In genomic region chr1:209805875-209806760, GRCh38 we compare ENCODE assay signal across 9 cellular contexts. TPM values are rescaled to one million over a fixed set of nuclear protein-coding genes. Genes with fewer than 3 reads are reported as not detected.
DNase-seq lines count a peak whose midpoint lies in the region; ATAC-seq, FAIRE-seq and TF ChIP-seq lines count a peak whose summit lies in the region.
"Had no signal": no experiment of that assay in that cellular context is flagged by ENCODE, and none has a peak within 500 bp of the region (broad histone marks: within the 10 kb centered on the region; RNA-seq: fewer than 3 reads in every experiment).

IRF6 (minus strand) TSS chr1:209806142; CDS start chr1:209801413, 4,729 bp downstream.

- peak; percentile 92 for ATAC-seq in HG02623 (IDR thresholded peaks at IDR 0.05; ENCODE audit: unreplicated experiment)

- H3K4me3 ChIP-seq in GM06990 (replicated peaks; ENCODE audit: low read depth, low read length) = 0 out of 2 replicates have a peak within 1 kb of the TSS, but pooled peaks have one; percentile 7
- H3K4me3 ChIP-seq in H1 (ENCODE audit: extremely low read depth in 1 of 4, insufficient read depth in 2 of 4, low read depth in 3 of 4, low read length in 4 of 4) = peak within 1 kb of the TSS; percentile 73 to 91 (median 80)
- H3K4me3 ChIP-seq in mesenchymal stem cell (ENCODE audit: insufficient read depth in 1 of 2, low read depth in 1 of 2, low read length in 2 of 2) = peak within 1 kb of the TSS; percentile 56 to 70

- H3K9me3 ChIP-seq in H1 (ENCODE audit: insufficient read depth in 2 of 2, low read depth in 1 of 2, low read length in 1 of 2) (no peaks in the 10 kb centered on the region), mesenchymal stem cell (ENCODE audit: control insufficient read depth, low read length) (no peaks in the 10 kb centered on the region)

- peaks cover 12% of the 10 kb centered on the region; the same call in 1 of the 2 replicates for H3K23me2 ChIP-seq in H1 (ENCODE audit: low read depth, low read length)

- H3K56ac ChIP-seq in H1 (replicated peaks; ENCODE audit: insufficient read length, low read depth, low read length) = no peak within 1 kb of the TSS

- H3K9ac ChIP-seq in H1 (replicated peaks in 1 of 4; ENCODE audit: extremely low read depth in 1 of 4, low read depth in 3 of 4, low read length in 3 of 4) (peak within 1 kb of the TSS in 3 of 4 experiments; percentile 71 to 82 (median 75); a peak in 6 of 7 replicates), mesenchymal stem cell (ENCODE audit: low read length) (peak within 1 kb of the TSS; percentile 75)

- no peak within 1 kb of the TSS for H2BK20ac ChIP-seq in H1 (ENCODE audit: low read length)

- H2BK120ac ChIP-seq in H1 (replicated peaks; ENCODE audit: low read depth, low read length) (peak within 1 kb of the TSS; percentile 57), mesenchymal stem cell (ENCODE audit: low read depth, low read length) (no peak within 1 kb of the TSS)

- H3K23ac ChIP-seq in H1 (ENCODE audit: insufficient read length) (no peak within 1 kb of the TSS), mesenchymal stem cell (ENCODE audit: low read length in 2 of 2) (no peak within 1 kb of the TSS)

- no peak for TF ChIP-seq CTCF in GM06990 (IDR thresholded peaks at IDR 0.05; ENCODE audit: insufficient read depth, low read length, poor library complexity, severe bottlenecking)
- TF ChIP-seq CTCF in H1 (IDR thresholded peaks at IDR 0.05; ENCODE audit: control extremely low read depth in 1 of 3, insufficient read depth in 1 of 3, low read depth in 1 of 3, low read length in 3 of 3) = no peak

- TF ChIP-seq POLR2A in H1 (IDR thresholded peaks at IDR 0.05; ENCODE audit: control extremely low read depth in 1 of 2, low read depth in 2 of 2, low read length in 2 of 2) = peak; percentile 81 to 85

- no peak within 1 kb of the TSS for H3K4ac ChIP-seq in H1 (replicated peaks; ENCODE audit: insufficient read length, low read depth, low read length)
- H3K4ac ChIP-seq in mesenchymal stem cell (ENCODE audit: low read depth in 1 of 2, low read length in 2 of 2) = no peak within 1 kb of the TSS

- CTCF ChIA-PET in H1 (lab: Charles Lee; ENCODE audit: partially characterized antibody) = interaction anchor here (0.8 to 11.7 kb wide), 8 partner anchors 9 to 505 kb away, joined by 3 to 254 read pairs (median 4); partner anchors contain the start of gene UTP25

- no peaks in the 10 kb centered on the region for H3K36me3 ChIP-seq in GM06990 (ENCODE audit: control insufficient read depth, insufficient read depth, low read length)
- H3K36me3 ChIP-seq in H1 (ENCODE audit: control insufficient read depth in 2 of 4, insufficient read depth in 4 of 4, low read length in 3 of 4) = no peaks in the 10 kb centered on the region
- H3K36me3 ChIP-seq in mesenchymal stem cell (ENCODE audit: control insufficient read depth in 1 of 2, insufficient read depth in 2 of 2, low read depth in 1 of 2, low read length in 2 of 2) = no peaks in the 10 kb centered on the region

- POLR2A ChIA-PET in H1 (lab: Charles Lee; ENCODE audit: partially characterized antibody) = interaction anchor here (0.6 to 2.6 kb wide), 9 partner anchors 8 to 568 kb away, joined by 3 to 11 read pairs (median 4); partner anchors contain the start of genes C1orf74 and UTP25

- DNase-seq in GM06990 (ENCODE audit: extremely low read depth, insufficient read length) = peak; percentile 76
- DNase-seq in NCI-H2081 (lab: John Stamatoyannopoulos, UW) = peak; percentile 96
- peak; percentile 88 for DNase-seq in activated CD8-positive, alpha-beta memory T cell treated with anti-CD3 and anti-CD28 coated beads for 24 hours
- peak; percentile 93 to 98 for DNase-seq in H1 (ENCODE audit: low read depth in 1 of 2, low spot score in 2 of 2)
- peak; percentile 80 for DNase-seq in mesenchymal stem cell
- DNase-seq in stimulated activated CD8-positive, alpha-beta memory T cell treated with anti-CD3 and anti-CD28 coated beads, Interleukin-2, amount 100 ng/mL, for 1 hour (ENCODE audit: low read depth in 2 of 2) = peak; percentile 48 to 51
- DNase-seq in NCI-H2227 treated with DMSO at 0.1 percent for 48 hours (lab: John Stamatoyannopoulos, UW) = no peak

- H2AK5ac ChIP-seq in H1 (ENCODE audit: low read depth, low read length) (no peak within 1 kb of the TSS), mesenchymal stem cell (ENCODE audit: low read length, severe bottlenecking) (no peak within 1 kb of the TSS)

- H3K4me1 ChIP-seq in H1 (replicated peaks in 1 of 4; ENCODE audit: control insufficient read depth in 3 of 4, insufficient read depth in 4 of 4, low read length in 3 of 4) (peaks cover 0 to 7% (median 0%) of the 10 kb centered on the region in 4 experiments; a peak in 4 of 7 replicates), mesenchymal stem cell (ENCODE audit: control insufficient read depth, insufficient read depth, low read depth, low read length) (peaks cover 14% of the 10 kb centered on the region)

- H2BK5ac ChIP-seq in H1 (ENCODE audit: low read depth, low read length) (peak within 1 kb of the TSS; percentile 85; the same call in 1 of the 2 replicates), mesenchymal stem cell (ENCODE audit: low read depth, low read length, poor library complexity, severe bottlenecking) (no peak within 1 kb of the TSS)

- H3K14ac ChIP-seq in H1 (ENCODE audit: insufficient read length) (no peak within 1 kb of the TSS), mesenchymal stem cell (ENCODE audit: low read length in 2 of 2) (no peak within 1 kb of the TSS)

- peak within 1 kb of the TSS; percentile 66; the same call in 1 of the 2 replicates for H3K27ac ChIP-seq in H1 (ENCODE audit: low read depth, low read length)
- no peak within 1 kb of the TSS for H3K27ac ChIP-seq in mesenchymal stem cell (ENCODE audit: low read length, poor library complexity, severe bottlenecking)

- no peak for TF ChIP-seq RAD21 in H1 (IDR thresholded peaks at IDR 0.05 in 1 of 2, conservative IDR thresholded peaks at IDR 0.05 in 1 of 2; ENCODE audit: low read depth in 2 of 2, low read length in 2 of 2)

- peaks cover 0 to 7% of the 10 kb centered on the region in 2 experiments for H4K20me1 ChIP-seq in H1 (replicated peaks in 1 of 2; ENCODE audit: control insufficient read depth in 1 of 2, insufficient read depth in 2 of 2, low read length in 2 of 2)

- H4K91ac ChIP-seq in H1 (replicated peaks; ENCODE audit: insufficient read length, low read length) = peak within 1 kb of the TSS; percentile 82
- H4K91ac ChIP-seq in mesenchymal stem cell (ENCODE audit: low read length) = no peak within 1 kb of the TSS

- H3K18ac ChIP-seq in H1 (ENCODE audit: extremely low read depth, low read length) = peak within 1 kb of the TSS; percentile 98
- peak within 1 kb of the TSS; percentile 73 to 92 for H3K18ac ChIP-seq in mesenchymal stem cell (ENCODE audit: low read depth in 1 of 2, low read length in 2 of 2)

- peaks cover 0 to 7% of the 10 kb centered on the region in 2 experiments; a peak in 1 of 4 replicates for H3K79me2 ChIP-seq in H1 (ENCODE audit: control insufficient read depth in 1 of 2, insufficient read depth in 2 of 2, low read length in 2 of 2)

- WGBS in H1 (ENCODE audit: extremely low coverage in 1 of 2, insufficient coverage in 1 of 2, insufficient read length in 1 of 2, insufficient replicate concordance in 2 of 2, low coverage in 1 of 2, low lambda C conversion rate in 2 of 2, missing lambda C conversion rate in 1 of 2), 2 experiments = 6% methylated on average over 35 of the region's 46 CpGs; no CpG with 5 or more reads in 1 of the 2 experiments
- WGBS in mesenchymal stem cell = 4% methylated on average over 45 of the region's 46 CpGs

- H4K5ac ChIP-seq in H1 (ENCODE audit: insufficient read length, low read depth, low read length) = peak within 1 kb of the TSS; percentile 30

- H4K8ac ChIP-seq in H1 (ENCODE audit: extremely low read depth, insufficient read depth, low read length) = peak within 1 kb of the TSS; percentile 87; the same call in 1 of the 2 replicates
- peak within 1 kb of the TSS; percentile 78 for H4K8ac ChIP-seq in mesenchymal stem cell (ENCODE audit: low read length)

- FAIRE-seq in H1 (lab: Jason Lieb, UNC) = peak; percentile 24
- FAIRE-seq: TTC549 had no signal

- no peaks in the 10 kb centered on the region; the same call in none of the 2 replicates for H3K79me1 ChIP-seq in H1 (ENCODE audit: low read depth, low read length)
- H3K79me1 ChIP-seq in mesenchymal stem cell (replicated peaks; ENCODE audit: low read length, poor library complexity, severe bottlenecking) = no peaks in the 10 kb centered on the region

- H2BK12ac ChIP-seq in H1 (ENCODE audit: low read depth, low read length) (no peak within 1 kb of the TSS; the same call in none of the 2 replicates), mesenchymal stem cell (ENCODE audit: low read length in 2 of 2) (no peak within 1 kb of the TSS)

- H3K27me3 ChIP-seq in GM06990 (replicated peaks; ENCODE audit: control insufficient read depth, insufficient read depth, low read length) (no peaks in the 10 kb centered on the region), H1 (replicated peaks in 1 of 4; ENCODE audit: control insufficient read depth in 3 of 4, extremely low read depth in 1 of 4, insufficient read depth in 3 of 4, low read length in 3 of 4) (no peaks in the 10 kb centered on the region), mesenchymal stem cell (ENCODE audit: control insufficient read depth in 1 of 2, insufficient read depth in 1 of 2, low read length in 2 of 2) (peaks cover 0 to 12% of the 10 kb centered on the region in 2 experiments)

- H2AFZ ChIP-seq in H1 (ENCODE audit: low read length) = peak within 1 kb of the TSS; percentile 98
- peak within 1 kb of the TSS; percentile 90 for H2AFZ ChIP-seq in mesenchymal stem cell (ENCODE audit: low read depth, low read length)

- H2BK15ac ChIP-seq in H1 (ENCODE audit: low read length) (peak within 1 kb of the TSS; percentile 48; the same call in 1 of the 2 replicates), mesenchymal stem cell (ENCODE audit: low read depth, poor library complexity, severe bottlenecking) (no peak within 1 kb of the TSS)

- H3K4me2 ChIP-seq in H1 (ENCODE audit: insufficient read depth in 1 of 2, low read depth in 2 of 2, low read length in 2 of 2) = peak within 1 kb of the TSS; percentile 88 to 91
- peak within 1 kb of the TSS; percentile 45 for H3K4me2 ChIP-seq in mesenchymal stem cell (ENCODE audit: low read length, poor library complexity, severe bottlenecking)

- no peak for TF ChIP-seq EP300 in H1 (IDR thresholded peaks at IDR 0.05; ENCODE audit: borderline replicate concordance in 1 of 2, low read depth in 2 of 2, low read length in 2 of 2)

RNA-seq across cellular contexts. Expression of gene IRF6, which starts in this region (rescaled TPM):
- 13.3 and 13.4 TPM in 2 replicates for total RNA-seq in H1 (2021; fragmentation: NEBNext Ultra II Directional; extraction: Animal tissue kit (Norgen Biotek cat#: 25700))
- 8.1 and 9.6 TPM in 2 replicates for polyA plus RNA-seq in H1 (2011; rRNA removed)
- polyA plus RNA-seq in H1 (2011; cell fraction: cytosol; rRNA removed) = 9.9 TPM
- polyA plus RNA-seq in H1 (2011; cell fraction: nucleus; rRNA removed) = 16.5 TPM
- polyA plus RNA-seq in H1 (2012, experiment 1 of 2) = 7.6 to 9.8 TPM (median 8.3 TPM) in 4 replicates
- 4.6 TPM for polyA plus RNA-seq in H1 (2012, experiment 2 of 2)
- 3.9 TPM for polyA plus RNA-seq in H1 (2013, experiment 1 of 2)
- 3.2 TPM for polyA plus RNA-seq in H1 (2013, experiment 2 of 2)
- polyA minus RNA-seq in H1 (2011; rRNA and poly(A)+ RNA removed) = 30.6 and 32.9 TPM in 2 replicates
- 8.9 TPM for polyA minus RNA-seq in H1 (2011; cell fraction: cytosol; rRNA and poly(A)+ RNA removed)
- 13.4 TPM for polyA minus RNA-seq in H1 (2011; cell fraction: nucleus; rRNA and poly(A)+ RNA removed)
- 0.69 TPM for polyA plus RNA-seq in mesenchymal stem cell (2013, experiment 1 of 2)
- 0.64 TPM for polyA plus RNA-seq in mesenchymal stem cell (2013, experiment 2 of 2)

Comparison
In these comparisons a context has a peak if more than half of its experiments do, and no peak if none do; other contexts are left out.
1. H3K4me3 ChIP-seq: peak in every context shown above with its lines; median percentile 80 in H1; 63 in mesenchymal stem cell; 7 in GM06990.